ENCODE assay signal across 8 cellular contexts in genomic region chr14:93970967-93971634, GRCh38. TPM values are rescaled to one million over a fixed set of nuclear protein-coding genes. Genes with fewer than 3 reads are reported as not detected.
A peak's percentile ranks its signal among the peaks of the same experiment; 100 is the strongest.
DNase-seq lines count a peak whose midpoint lies in the region; ATAC-seq and TF ChIP-seq lines count a peak whose summit lies in the region.

No MANE protein-coding gene starts in this region.

- H3K4me3 Mint-ChIP-seq in mesothelial cell of epicardium: no peak overlapping the region

- ATAC-seq in GM19023 (IDR thresholded peaks at IDR 0.05; ENCODE audit: unreplicated experiment) (peak; percentile 37), HG03159 (IDR thresholded peaks at IDR 0.05; ENCODE audit: unreplicated experiment) (peak; percentile 39)

- H3K27me3 Mint-ChIP-seq in mesothelial cell of epicardium (ENCODE audit: low read depth): no peaks in the 10 kb centered on the region

- H3K9me3 Mint-ChIP-seq in mesothelial cell of epicardium: no peaks in the 10 kb centered on the region

- peak overlapping the region; percentile 49 for H3K4me3 ChIP-seq in fibroblast of the aortic adventitia (ENCODE audit: low read depth, low read length)

- H3K36me3 Mint-ChIP-seq in mesothelial cell of epicardium: no peaks in the 10 kb centered on the region

- TF ChIP-seq CTCF in fibroblast of the aortic adventitia (IDR thresholded peaks at IDR 0.05; ENCODE audit: insufficient read depth, low read length) (no peak), mesothelial cell of epicardium (IDR thresholded peaks at IDR 0.05; ENCODE audit: unreplicated experiment) (no peak)

- no peaks in the 10 kb centered on the region for H3K4me1 Mint-ChIP-seq in mesothelial cell of epicardium

- DNase-seq in AG20443 (ENCODE audit: low spot score): peak; percentile 58
- peak in 3 of 5 experiments; percentile 32 to 91 (median 41) for DNase-seq in T-helper 2 cell
- DNase-seq in fibroblast of the aortic adventitia (ENCODE audit: low read depth): no peak
- peak; percentile 33 to 42 for DNase-seq in stimulated activated CD8-positive, alpha-beta memory T cell treated with anti-CD3 and anti-CD28 coated beads, Interleukin-7, amount 100 ng/mL, for 4 hours (ENCODE audit: low read depth in 2 of 2)
- no peak for DNase-seq in HCEC 1CT
- no peak for DNase-seq in mesothelial cell of epicardium (ENCODE audit: low spot score in 2 of 2, unreplicated experiment in 2 of 2)

- no peak overlapping the region for H3K27ac Mint-ChIP-seq in mesothelial cell of epicardium

RNA-seq across cellular contexts. Expression of gene ASB2, which starts 5.3 kb away (rescaled TPM):
- 0.45 and 0.49 TPM in 2 replicates for total RNA-seq in fibroblast of the aortic adventitia (ENCODE audit: low replicate concordance)
- 1.2 to 1.9 TPM (median 1.5 TPM) in 3 replicates for total RNA-seq in mesothelial cell of epicardium

RNA-seq across cellular contexts. Expression of gene CCDC197, which starts 26.0 kb away (rescaled TPM):
- not detected in 2 replicates for total RNA-seq in fibroblast of the aortic adventitia (ENCODE audit: low replicate concordance)
- total RNA-seq in mesothelial cell of epicardium: not detected in 3 replicates

RNA-seq across cellular contexts. Expression of gene FAM181A, which starts 44.0 kb away (rescaled TPM):
- total RNA-seq in fibroblast of the aortic adventitia (ENCODE audit: low replicate concordance) (not detected in 2 replicates), mesothelial cell of epicardium (not detected in 3 replicates)

RNA-seq across cellular contexts. Expression of gene OTUB2, which starts 55.0 kb away (rescaled TPM):
- total RNA-seq in fibroblast of the aortic adventitia (ENCODE audit: low replicate concordance) (2.5 and 2.8 TPM in 2 replicates), mesothelial cell of epicardium (6.0 to 6.6 TPM (median 6.6 TPM) in 3 replicates)

Comparison
In these comparisons a context has a peak if more than half of its experiments do, and no peak if none do; other contexts are left out.
1. DNase-seq: peak in AG20443 (single experiment), T-helper 2 cell (3 of 5) and stimulated activated CD8-positive, alpha-beta memory T cell treated with anti-CD3 and anti-CD28 coated beads, Interleukin-7, amount 100 ng/mL, for 4 hours (2 of 2); none in fibroblast of the aortic adventitia (single experiment), HCEC 1CT (single experiment) and mesothelial cell of epicardium (0 of 2).